Comparison of ENCODE assay signal across 1 cellular context in the genomic region with DNA sequence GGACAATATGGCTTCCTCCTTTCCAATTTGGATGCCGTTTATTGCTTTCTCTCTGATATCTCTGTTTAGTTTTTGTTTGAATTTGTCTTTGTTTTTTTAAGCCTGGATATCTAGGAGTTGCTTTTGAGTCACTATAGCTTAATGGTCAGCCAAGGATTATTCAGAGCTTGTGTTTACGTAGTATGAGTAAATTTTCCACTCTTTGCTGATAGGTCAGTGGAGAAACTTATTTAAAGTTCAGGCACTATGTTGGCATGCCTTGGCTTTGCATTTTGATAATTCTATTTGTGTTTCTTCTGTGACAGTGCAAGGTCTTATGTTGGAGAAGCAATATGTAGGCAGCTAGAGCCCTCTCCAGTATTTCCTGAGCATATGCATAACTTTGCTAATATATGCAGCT.
TF ChIP-seq lines count a peak whose summit lies in the region.

No MANE protein-coding gene starts in this region.

TF ChIP-seq in GM23338, 12 proteins besides CTCF, POLR2A, EP300 and RAD21 (continued from another document):
- TF ChIP-seq, protein P1, sequence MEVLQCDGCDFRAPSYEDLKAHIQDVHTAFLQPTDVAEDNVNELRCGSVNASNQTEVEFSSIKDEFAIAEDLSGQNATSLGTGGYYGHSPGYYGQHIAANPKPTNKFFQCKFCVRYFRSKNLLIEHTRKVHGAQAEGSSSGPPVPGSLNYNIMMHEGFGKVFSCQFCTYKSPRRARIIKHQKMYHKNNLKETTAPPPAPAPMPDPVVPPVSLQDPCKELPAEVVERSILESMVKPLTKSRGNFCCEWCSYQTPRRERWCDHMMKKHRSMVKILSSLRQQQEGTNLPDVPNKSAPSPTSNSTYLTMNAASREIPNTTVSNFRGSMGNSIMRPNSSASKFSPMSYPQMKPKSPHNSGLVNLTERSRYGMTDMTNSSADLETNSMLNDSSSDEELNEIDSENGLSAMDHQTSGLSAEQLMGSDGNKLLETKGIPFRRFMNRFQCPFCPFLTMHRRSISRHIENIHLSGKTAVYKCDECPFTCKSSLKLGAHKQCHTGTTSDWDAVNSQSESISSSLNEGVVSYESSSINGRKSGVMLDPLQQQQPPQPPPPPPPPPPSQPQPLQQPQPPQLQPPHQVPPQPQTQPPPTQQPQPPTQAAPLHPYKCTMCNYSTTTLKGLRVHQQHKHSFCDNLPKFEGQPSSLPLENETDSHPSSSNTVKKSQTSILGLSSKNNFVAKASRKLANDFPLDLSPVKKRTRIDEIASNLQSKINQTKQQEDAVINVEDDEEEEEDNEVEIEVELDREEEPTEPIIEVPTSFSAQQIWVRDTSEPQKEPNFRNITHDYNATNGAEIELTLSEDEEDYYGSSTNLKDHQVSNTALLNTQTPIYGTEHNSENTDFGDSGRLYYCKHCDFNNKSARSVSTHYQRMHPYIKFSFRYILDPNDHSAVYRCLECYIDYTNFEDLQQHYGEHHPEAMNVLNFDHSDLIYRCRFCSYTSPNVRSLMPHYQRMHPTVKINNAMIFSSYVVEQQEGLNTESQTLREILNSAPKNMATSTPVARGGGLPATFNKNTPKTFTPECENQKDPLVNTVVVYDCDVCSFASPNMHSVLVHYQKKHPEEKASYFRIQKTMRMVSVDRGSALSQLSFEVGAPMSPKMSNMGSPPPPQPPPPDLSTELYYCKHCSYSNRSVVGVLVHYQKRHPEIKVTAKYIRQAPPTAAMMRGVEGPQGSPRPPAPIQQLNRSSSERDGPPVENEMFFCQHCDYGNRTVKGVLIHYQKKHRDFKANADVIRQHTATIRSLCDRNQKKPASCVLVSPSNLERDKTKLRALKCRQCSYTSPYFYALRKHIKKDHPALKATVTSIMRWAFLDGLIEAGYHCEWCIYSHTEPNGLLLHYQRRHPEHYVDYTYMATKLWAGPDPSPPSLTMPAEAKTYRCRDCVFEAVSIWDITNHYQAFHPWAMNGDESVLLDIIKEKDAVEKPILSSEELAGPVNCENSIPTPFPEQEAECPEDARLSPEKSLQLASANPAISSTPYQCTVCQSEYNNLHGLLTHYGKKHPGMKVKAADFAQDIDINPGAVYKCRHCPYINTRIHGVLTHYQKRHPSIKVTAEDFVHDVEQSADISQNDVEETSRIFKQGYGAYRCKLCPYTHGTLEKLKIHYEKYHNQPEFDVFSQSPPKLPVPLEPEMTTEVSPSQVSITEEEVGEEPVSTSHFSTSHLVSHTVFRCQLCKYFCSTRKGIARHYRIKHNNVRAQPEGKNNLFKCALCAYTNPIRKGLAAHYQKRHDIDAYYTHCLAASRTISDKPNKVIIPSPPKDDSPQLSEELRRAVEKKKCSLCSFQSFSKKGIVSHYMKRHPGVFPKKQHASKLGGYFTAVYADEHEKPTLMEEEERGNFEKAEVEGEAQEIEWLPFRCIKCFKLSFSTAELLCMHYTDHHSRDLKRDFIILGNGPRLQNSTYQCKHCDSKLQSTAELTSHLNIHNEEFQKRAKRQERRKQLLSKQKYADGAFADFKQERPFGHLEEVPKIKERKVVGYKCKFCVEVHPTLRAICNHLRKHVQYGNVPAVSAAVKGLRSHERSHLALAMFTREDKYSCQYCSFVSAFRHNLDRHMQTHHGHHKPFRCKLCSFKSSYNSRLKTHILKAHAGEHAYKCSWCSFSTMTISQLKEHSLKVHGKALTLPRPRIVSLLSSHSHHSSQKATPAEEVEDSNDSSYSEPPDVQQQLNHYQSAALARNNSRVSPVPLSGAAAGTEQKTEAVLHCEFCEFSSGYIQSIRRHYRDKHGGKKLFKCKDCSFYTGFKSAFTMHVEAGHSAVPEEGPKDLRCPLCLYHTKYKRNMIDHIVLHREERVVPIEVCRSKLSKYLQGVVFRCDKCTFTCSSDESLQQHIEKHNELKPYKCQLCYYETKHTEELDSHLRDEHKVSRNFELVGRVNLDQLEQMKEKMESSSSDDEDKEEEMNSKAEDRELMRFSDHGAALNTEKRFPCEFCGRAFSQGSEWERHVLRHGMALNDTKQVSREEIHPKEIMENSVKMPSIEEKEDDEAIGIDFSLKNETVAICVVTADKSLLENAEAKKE (CRISPR knock-in tag; IDR thresholded peaks at IDR 0.05) = no peak
